15 cellular contexts compared by ENCODE assay signal in the genomic region with DNA sequence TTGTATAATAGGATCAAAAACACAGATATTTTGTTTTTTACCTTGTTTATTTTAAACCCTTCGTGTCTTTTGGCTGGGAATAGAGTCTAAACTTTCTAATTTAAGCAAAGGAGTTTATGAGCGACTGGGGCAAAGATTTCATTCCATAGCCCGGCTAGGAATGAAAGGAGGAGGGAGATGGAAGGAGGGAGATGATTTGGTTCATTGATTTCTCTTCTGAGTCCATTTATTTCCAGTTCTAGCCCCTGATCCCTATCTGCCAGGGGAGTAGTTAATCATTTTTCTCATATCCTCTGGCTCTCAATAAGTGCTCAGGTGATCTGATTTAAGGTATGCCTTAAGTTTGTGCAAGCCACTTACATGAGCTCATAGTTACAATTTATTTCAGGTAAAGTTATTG.
A peak's percentile ranks its signal among the peaks of the same experiment; 100 is the strongest.
DNase-seq lines count a peak whose midpoint lies in the region; ATAC-seq, FAIRE-seq and TF ChIP-seq lines count a peak whose summit lies in the region.
"Had no signal": no experiment of that assay in that cellular context is flagged by ENCODE, and none has a peak within 500 bp of the region (broad histone marks: within the 10 kb centered on the region; RNA-seq: fewer than 3 reads in every experiment).

No MANE protein-coding gene starts in this region.

- ATAC-seq in GM18858 (IDR thresholded peaks at IDR 0.05; ENCODE audit: unreplicated experiment) = no peak

- TF ChIP-seq CTCF in OCI-LY7 (conservative IDR thresholded peaks at IDR 0.05; ENCODE audit: low read length) = no peak

- H2AFZ ChIP-seq in OCI-LY7 (ENCODE audit: low read length) = peak overlapping the region; percentile 62; the same call in 1 of the 2 replicates

- CTCF ChIA-PET in OCI-LY7 (lab: Charles Lee; ENCODE audit: unreplicated experiment) = no interaction called here

- no peak overlapping the region for H3K27ac ChIP-seq in OCI-LY7 (ENCODE audit: low read depth, low read length, poor library complexity, severe bottlenecking)
- H3K27ac ChIP-seq: BLaER1 had no signal

- no peaks in the 10 kb centered on the region for H3K9me3 ChIP-seq in OCI-LY7 (ENCODE audit: low read length)
- H3K9me3 ChIP-seq: BLaER1, HAP-1 had no signal

- peaks cover 12% of the 10 kb centered on the region for H3K4me1 ChIP-seq in OCI-LY7 (ENCODE audit: insufficient read depth, low read length, poor library complexity, severe bottlenecking)
- H3K4me1 ChIP-seq: BLaER1, HAP-1 had no signal

- no TSS peak for BruUV-seq in OCI-LY7 (replicated peaks; lab: Mats Ljungman, UMichigan)

- POLR2A ChIA-PET in OCI-LY7 (lab: Charles Lee) = interaction anchor here (0.7 to 2.6 kb wide), 4 partner anchors 9 to 122 kb away, joined by 3 to 6 read pairs (median 3); no protein-coding TSS in a partner anchor

- DNase-seq in OCI-LY7 (ENCODE audit: low spot score) = no peak
- DNase-seq in kidney tubule cell (ENCODE audit: low spot score) = peak; percentile 45
- peak; percentile 57 for DNase-seq in renal cortical epithelial cell (ENCODE audit: low read depth)
- DNase-seq in amniotic stem cell (lab: John Stamatoyannopoulos, UW) = no peak
- no peak for DNase-seq in effector CD8-positive, alpha-beta T cell (lab: John Stamatoyannopoulos, UW)
- DNase-seq in activated CD4-positive, alpha-beta T cell treated with anti-CD3 and anti-CD28 coated beads, Interleukin-2, amount 50 U/mL, for 4 hours = no peak
- DNase-seq: 8988T; CD4-positive, alpha-beta memory T cell; DMS153; DMS79; GF-D8 had no signal

- no peaks in the 10 kb centered on the region for H3K36me3 ChIP-seq in OCI-LY7 (ENCODE audit: insufficient read depth, low read length)
- H3K36me3 ChIP-seq: BLaER1, HAP-1 had no signal

- FAIRE-seq in endometrium (lab: Jason Lieb, UNC) = peak; percentile 72

- no peaks in the 10 kb centered on the region for H3K9me2 ChIP-seq in OCI-LY7 (ENCODE audit: insufficient read depth, low read length)

- no peak overlapping the region for H3K4me2 ChIP-seq in OCI-LY7 (ENCODE audit: low read length)
- H3K4me2 ChIP-seq: BLaER1 had no signal

- no peak overlapping the region for H3K4me3 ChIP-seq in OCI-LY7 (ENCODE audit: low read depth, low read length, poor library complexity, severe bottlenecking)
- H3K4me3 ChIP-seq: BLaER1, HAP-1 had no signal

- H4K20me1 ChIP-seq in OCI-LY7 (ENCODE audit: insufficient read depth, low read length) = no peaks in the 10 kb centered on the region
- H4K20me1 ChIP-seq: BLaER1 had no signal

- intact Hi-C loops in OCI-LY7 (cut with micrococcal nuclease; ENCODE audit: unreplicated experiment) = no loop called here

- H3K79me2 ChIP-seq in OCI-LY7 (ENCODE audit: insufficient read depth, low read depth, low read length) = no peaks in the 10 kb centered on the region

Comparison
In these comparisons a context has a peak if more than half of its experiments do, and no peak if none do; other contexts are left out.
1. DNase-seq: peak in kidney tubule cell (single experiment) and renal cortical epithelial cell (single experiment); none in OCI-LY7 (single experiment), amniotic stem cell (single experiment), effector CD8-positive, alpha-beta T cell (single experiment) and activated CD4-positive, alpha-beta T cell treated with anti-CD3 and anti-CD28 coated beads, Interleukin-2, amount 50 U/mL, for 4 hours (0 of 2).